2 cellular contexts compared by ENCODE assay signal in genomic region chr2:37167636-37168182, GRCh38.
TF ChIP-seq lines count a peak whose summit lies in the region.

No MANE protein-coding gene starts in this region.

TF ChIP-seq in SK-N-SH, 30 proteins besides CTCF, POLR2A, EP300 and RAD21:
- TF ChIP-seq IRF3 (IDR thresholded peaks at IDR 0.05; ENCODE audit: low read depth, low read length) (no peak), FOSL2 (IDR thresholded peaks at IDR 0.05; ENCODE audit: borderline replicate concordance, low read depth) (0 out of 2 replicates have a peak, but pooled peaks have one; percentile 13)
- TF ChIP-seq, protein P1, sequence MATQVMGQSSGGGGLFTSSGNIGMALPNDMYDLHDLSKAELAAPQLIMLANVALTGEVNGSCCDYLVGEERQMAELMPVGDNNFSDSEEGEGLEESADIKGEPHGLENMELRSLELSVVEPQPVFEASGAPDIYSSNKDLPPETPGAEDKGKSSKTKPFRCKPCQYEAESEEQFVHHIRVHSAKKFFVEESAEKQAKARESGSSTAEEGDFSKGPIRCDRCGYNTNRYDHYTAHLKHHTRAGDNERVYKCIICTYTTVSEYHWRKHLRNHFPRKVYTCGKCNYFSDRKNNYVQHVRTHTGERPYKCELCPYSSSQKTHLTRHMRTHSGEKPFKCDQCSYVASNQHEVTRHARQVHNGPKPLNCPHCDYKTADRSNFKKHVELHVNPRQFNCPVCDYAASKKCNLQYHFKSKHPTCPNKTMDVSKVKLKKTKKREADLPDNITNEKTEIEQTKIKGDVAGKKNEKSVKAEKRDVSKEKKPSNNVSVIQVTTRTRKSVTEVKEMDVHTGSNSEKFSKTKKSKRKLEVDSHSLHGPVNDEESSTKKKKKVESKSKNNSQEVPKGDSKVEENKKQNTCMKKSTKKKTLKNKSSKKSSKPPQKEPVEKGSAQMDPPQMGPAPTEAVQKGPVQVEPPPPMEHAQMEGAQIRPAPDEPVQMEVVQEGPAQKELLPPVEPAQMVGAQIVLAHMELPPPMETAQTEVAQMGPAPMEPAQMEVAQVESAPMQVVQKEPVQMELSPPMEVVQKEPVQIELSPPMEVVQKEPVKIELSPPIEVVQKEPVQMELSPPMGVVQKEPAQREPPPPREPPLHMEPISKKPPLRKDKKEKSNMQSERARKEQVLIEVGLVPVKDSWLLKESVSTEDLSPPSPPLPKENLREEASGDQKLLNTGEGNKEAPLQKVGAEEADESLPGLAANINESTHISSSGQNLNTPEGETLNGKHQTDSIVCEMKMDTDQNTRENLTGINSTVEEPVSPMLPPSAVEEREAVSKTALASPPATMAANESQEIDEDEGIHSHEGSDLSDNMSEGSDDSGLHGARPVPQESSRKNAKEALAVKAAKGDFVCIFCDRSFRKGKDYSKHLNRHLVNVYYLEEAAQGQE (IDR thresholded peaks at IDR 0.05; ENCODE audit: low read depth, low read length) = no peak
TF ChIP-seq in SK-N-SH: peak in this region for 1.

TF ChIP-seq in SK-N-SH treated with all-trans-retinoic acid at 6 μM for 48 hours, 23 proteins besides CTCF, POLR2A, EP300 and RAD21:
- no peak for TF ChIP-seq GLIS3 (CRISPR knock-in tag; IDR thresholded peaks at IDR 0.05)
- TF ChIP-seq, protein P2, sequence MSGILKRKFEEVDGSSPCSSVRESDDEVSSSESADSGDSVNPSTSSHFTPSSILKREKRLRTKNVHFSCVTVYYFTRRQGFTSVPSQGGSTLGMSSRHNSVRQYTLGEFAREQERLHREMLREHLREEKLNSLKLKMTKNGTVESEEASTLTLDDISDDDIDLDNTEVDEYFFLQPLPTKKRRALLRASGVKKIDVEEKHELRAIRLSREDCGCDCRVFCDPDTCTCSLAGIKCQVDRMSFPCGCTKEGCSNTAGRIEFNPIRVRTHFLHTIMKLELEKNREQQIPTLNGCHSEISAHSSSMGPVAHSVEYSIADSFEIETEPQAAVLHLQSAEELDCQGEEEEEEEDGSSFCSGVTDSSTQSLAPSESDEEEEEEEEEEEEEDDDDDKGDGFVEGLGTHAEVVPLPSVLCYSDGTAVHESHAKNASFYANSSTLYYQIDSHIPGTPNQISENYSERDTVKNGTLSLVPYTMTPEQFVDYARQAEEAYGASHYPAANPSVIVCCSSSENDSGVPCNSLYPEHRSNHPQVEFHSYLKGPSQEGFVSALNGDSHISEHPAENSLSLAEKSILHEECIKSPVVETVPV (CRISPR knock-in tag; IDR thresholded peaks at IDR 0.05) = no peak
- TF ChIP-seq TOX (CRISPR knock-in tag; IDR thresholded peaks at IDR 0.05; ENCODE audit: borderline replicate concordance) = no peak
- no peak for TF ChIP-seq TCF4 (CRISPR knock-in tag; IDR thresholded peaks at IDR 0.05; ENCODE audit: borderline replicate concordance)
- TF ChIP-seq ZNF8 (CRISPR knock-in tag; IDR thresholded peaks at IDR 0.05) = no peak
- TF ChIP-seq, protein P3, sequence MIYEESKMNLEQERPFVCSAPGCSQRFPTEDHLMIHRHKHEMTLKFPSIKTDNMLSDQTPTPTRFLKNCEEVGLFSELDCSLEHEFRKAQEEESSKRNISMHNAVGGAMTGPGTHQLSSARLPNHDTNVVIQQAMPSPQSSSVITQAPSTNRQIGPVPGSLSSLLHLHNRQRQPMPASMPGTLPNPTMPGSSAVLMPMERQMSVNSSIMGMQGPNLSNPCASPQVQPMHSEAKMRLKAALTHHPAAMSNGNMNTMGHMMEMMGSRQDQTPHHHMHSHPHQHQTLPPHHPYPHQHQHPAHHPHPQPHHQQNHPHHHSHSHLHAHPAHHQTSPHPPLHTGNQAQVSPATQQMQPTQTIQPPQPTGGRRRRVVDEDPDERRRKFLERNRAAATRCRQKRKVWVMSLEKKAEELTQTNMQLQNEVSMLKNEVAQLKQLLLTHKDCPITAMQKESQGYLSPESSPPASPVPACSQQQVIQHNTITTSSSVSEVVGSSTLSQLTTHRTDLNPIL (CRISPR knock-in tag; IDR thresholded peaks at IDR 0.05; ENCODE audit: low read depth) = no peak
- TF ChIP-seq ZNF70 (CRISPR knock-in tag; IDR thresholded peaks at IDR 0.05) = no peak
- TF ChIP-seq PATZ1 (CRISPR knock-in tag; IDR thresholded peaks at IDR 0.05; ENCODE audit: borderline replicate concordance) = no peak
- no peak for TF ChIP-seq ZFP3 (CRISPR knock-in tag; IDR thresholded peaks at IDR 0.05)
- TF ChIP-seq BACH2 (CRISPR knock-in tag; IDR thresholded peaks at IDR 0.05; ENCODE audit: borderline replicate concordance) = no peak
- TF ChIP-seq, protein P4, sequence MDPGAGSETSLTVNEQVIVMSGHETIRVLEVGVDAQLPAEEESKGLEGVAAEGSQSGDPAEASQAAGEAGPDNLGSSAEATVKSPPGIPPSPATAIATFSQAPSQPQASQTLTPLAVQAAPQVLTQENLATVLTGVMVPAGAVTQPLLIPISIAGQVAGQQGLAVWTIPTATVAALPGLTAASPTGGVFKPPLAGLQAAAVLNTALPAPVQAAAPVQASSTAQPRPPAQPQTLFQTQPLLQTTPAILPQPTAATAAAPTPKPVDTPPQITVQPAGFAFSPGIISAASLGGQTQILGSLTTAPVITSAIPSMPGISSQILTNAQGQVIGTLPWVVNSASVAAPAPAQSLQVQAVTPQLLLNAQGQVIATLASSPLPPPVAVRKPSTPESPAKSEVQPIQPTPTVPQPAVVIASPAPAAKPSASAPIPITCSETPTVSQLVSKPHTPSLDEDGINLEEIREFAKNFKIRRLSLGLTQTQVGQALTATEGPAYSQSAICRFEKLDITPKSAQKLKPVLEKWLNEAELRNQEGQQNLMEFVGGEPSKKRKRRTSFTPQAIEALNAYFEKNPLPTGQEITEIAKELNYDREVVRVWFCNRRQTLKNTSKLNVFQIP (CRISPR knock-in tag; IDR thresholded peaks at IDR 0.05; ENCODE audit: borderline replicate concordance, low read depth) = no peak
- no peak for TF ChIP-seq ARNTL (CRISPR knock-in tag; IDR thresholded peaks at IDR 0.05; ENCODE audit: borderline replicate concordance, low read depth)
- TF ChIP-seq CSDC2 (CRISPR knock-in tag; IDR thresholded peaks at IDR 0.05) = no peak
- TF ChIP-seq ZNF565 (CRISPR knock-in tag; conservative IDR thresholded peaks at IDR 0.05; ENCODE audit: low read depth) = no peak
TF ChIP-seq in SK-N-SH treated with all-trans-retinoic acid at 6 μM for 48 hours: peak in this region for 0.
